In the genomic region with DNA sequence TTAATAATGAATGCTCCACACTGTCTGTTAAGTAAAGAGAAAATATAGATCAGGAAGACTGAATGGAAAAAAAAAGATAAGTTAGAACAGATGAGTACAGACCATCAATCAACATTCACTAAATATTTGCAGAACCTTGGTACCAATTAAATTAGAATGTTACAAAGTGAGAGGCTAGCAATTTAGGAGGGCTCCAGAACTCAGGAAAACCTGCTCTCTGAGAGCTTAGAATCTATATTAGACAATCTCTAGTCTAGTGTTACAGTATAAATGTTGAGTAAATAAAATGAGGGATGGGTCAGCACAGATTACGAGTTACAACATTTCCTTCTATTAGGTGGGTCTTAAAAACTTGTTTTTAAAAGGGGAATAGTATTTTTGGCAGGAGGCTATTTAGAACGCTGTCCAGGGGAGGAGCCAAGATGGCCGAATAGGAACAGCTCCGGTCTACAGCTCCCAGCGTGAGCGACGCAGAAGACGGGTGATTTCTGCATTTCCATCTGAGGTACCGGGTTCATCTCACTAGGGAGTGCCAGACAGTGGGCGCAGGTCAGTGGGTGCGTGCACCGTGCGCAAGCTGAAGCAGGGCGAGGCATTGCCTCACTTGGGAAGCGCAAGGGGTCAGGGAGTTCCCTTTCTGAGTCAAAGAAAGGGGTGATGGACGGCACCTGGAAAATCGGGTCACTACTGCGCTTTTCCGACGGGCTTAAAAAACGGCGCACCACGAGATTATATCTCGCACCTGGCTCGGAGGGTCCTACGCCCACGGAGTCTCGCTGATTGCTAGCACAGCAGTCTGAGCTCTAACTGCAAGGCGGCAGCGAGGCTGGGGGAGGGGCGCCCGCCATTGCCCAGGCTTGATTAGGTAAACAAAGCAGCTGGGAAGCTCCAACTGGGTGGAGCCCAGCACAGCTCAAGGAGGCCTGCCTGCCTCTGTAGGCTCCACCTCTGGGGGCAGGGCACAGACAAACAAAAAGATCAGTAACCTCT, we compare ENCODE assay signal across 14 cellular contexts. TPM values are rescaled to one million over a fixed set of nuclear protein-coding genes. Genes with fewer than 3 reads are reported as not detected.
A peak's percentile ranks its signal among the peaks of the same experiment; 100 is the strongest.
DNase-seq lines count a peak whose midpoint lies in the region; ATAC-seq, FAIRE-seq and TF ChIP-seq lines count a peak whose summit lies in the region.
"Not testable (repeated sequence)": the region's sequence is repeated elsewhere in the genome, so short reads cannot be mapped to it uniquely, and the experiment has no call there.
"Had no signal": no experiment of that assay in that cellular context is flagged by ENCODE, and none has a peak within 500 bp of the region (broad histone marks: within the 10 kb centered on the region; RNA-seq: fewer than 3 reads in every experiment).

No MANE protein-coding gene starts in this region.

- 92 to 93% methylated on average over 6 to 31 of the region's 32 CpGs for WGBS in endodermal cell (ENCODE audit: insufficient coverage in 1 of 2, insufficient read length in 1 of 2), 2 experiments
- WGBS in HepG2 (ENCODE audit: low lambda C conversion rate) = 71% methylated on average over 26 of the region's 32 CpGs

- not testable (repeated sequence) for H3K4me1 Mint-ChIP-seq in endodermal cell

- H3K4me2 ChIP-seq in HepG2 (ENCODE audit: low read depth, low read length) = peak overlapping the region; percentile 12; the same call in 1 of the 2 replicates

- H3K9me3 Mint-ChIP-seq in endodermal cell = peaks cover 14% of the 10 kb centered on the region

- not testable (repeated sequence) for TF ChIP-seq CTCF in BE2C (IDR thresholded peaks at IDR 0.05; ENCODE audit: low read depth, low read length); endodermal cell (conservative IDR thresholded peaks at IDR 0.05); HepG2 (CRISPR knock-in tag; IDR thresholded peaks at IDR 0.05)

- H3K27ac ChIP-seq in endodermal cell (ENCODE audit: low read depth, low read length); HepG2 (ENCODE audit: extremely low read length, insufficient read depth, low read length): not testable (repeated sequence)

- POLR2A ChIA-PET in HepG2 (lab: Yijun Ruan, JAX) = not testable (repeated sequence)

- not testable (repeated sequence) for H2AFZ ChIP-seq in HepG2 (ENCODE audit: low read length)

- TF ChIP-seq POLR2A in HepG2 (IDR thresholded peaks at IDR 0.05; ENCODE audit: insufficient read depth in 1 of 2, low read depth in 2 of 2, low read length in 2 of 2) = not testable (repeated sequence)

- not testable (repeated sequence) for H3K9me3 ChIP-seq in BE2C; ES-I3 (ENCODE audit: control insufficient read depth, insufficient read depth, low read length); endodermal cell (ENCODE audit: control insufficient read depth, low read length); HepG2 (ENCODE audit: low read length)

- TF ChIP-seq EP300 in HepG2 (IDR thresholded peaks at IDR 0.05; ENCODE audit: low read depth in 2 of 2, low read length in 2 of 2); HepG2 (CRISPR knock-in tag; IDR thresholded peaks at IDR 0.05; ENCODE audit: borderline replicate concordance): not testable (repeated sequence)

- intact Hi-C loops in HepG2 (cut with micrococcal nuclease; ENCODE audit: unreplicated experiment) = not testable (repeated sequence)

- H3K27ac Mint-ChIP-seq in endodermal cell = not testable (repeated sequence)

- not testable (repeated sequence) for H3K36me3 Mint-ChIP-seq in endodermal cell (ENCODE audit: low read depth)

- H3K27me3 Mint-ChIP-seq in endodermal cell (ENCODE audit: insufficient read depth) = not testable (repeated sequence)

- peak overlapping the region; percentile 55 for H3K4me3 ChIP-seq in BE2C (ENCODE audit: low read depth, low read length)
- H3K4me3 ChIP-seq in endodermal cell (ENCODE audit: low read length); HepG2 (replicated peaks in 1 of 3; ENCODE audit: insufficient read depth in 1 of 3, low read depth in 2 of 3, low read length in 3 of 3): not testable (repeated sequence)

- H3K4me1 ChIP-seq in BE2C; ES-I3 (ENCODE audit: insufficient read depth, low read length); endodermal cell (ENCODE audit: control insufficient read depth, insufficient read depth, low read length); HepG2 (ENCODE audit: insufficient read depth, low read length): not testable (repeated sequence)

- H3K9ac ChIP-seq in ES-I3 (ENCODE audit: low read depth, low read length) = peak overlapping the region; percentile 26; the same call in 1 of the 2 replicates
- not testable (repeated sequence) for H3K9ac ChIP-seq in endodermal cell (ENCODE audit: extremely low read depth, low read length, poor library complexity, severe bottlenecking); HepG2 (ENCODE audit: insufficient read depth, low read depth, low read length)

- CTCF ChIA-PET in HepG2 (lab: Yijun Ruan, JAX; ENCODE audit: low intra/inter-chr PET ratio, low total read pairs) = not testable (repeated sequence)

- DNase-seq in BE2C = peak; percentile 53
- DNase-seq in NCI-H2171 (lab: John Stamatoyannopoulos, UW) = peak; percentile 5
- peak; percentile 2 for DNase-seq in NCI-H69 (lab: John Stamatoyannopoulos, UW)
- peak; percentile 26 for DNase-seq in SK-N-DZ (ENCODE audit: low spot score)
- not testable (repeated sequence) for DNase-seq in endodermal cell; HepG2 (ENCODE audit: low spot score)

- peak overlapping the region; percentile 44 for H3K4me3 Mint-ChIP-seq in endodermal cell

- not testable (repeated sequence) for ATAC-seq in HepG2

- not testable (repeated sequence) for FAIRE-seq in HepG2 (lab: Jason Lieb, UNC)

- TF ChIP-seq RAD21 in HepG2 (CRISPR knock-in tag; IDR thresholded peaks at IDR 0.05) = not testable (repeated sequence)

- in situ Hi-C loops in HepG2 (cut with HindIII; ENCODE audit: extremely low pct_ligation_motif_present, low pct_unique_long_range_greater_than_20kb) = not testable (repeated sequence)

- BruUV-seq in HepG2 (replicated peaks; lab: Mats Ljungman, UMichigan) = not testable (repeated sequence)

- H4K20me1 ChIP-seq in HepG2 (ENCODE audit: insufficient read depth, low read length) = not testable (repeated sequence)

- H3K36me3 ChIP-seq in BE2C; ES-I3 (ENCODE audit: insufficient read depth, low read length); endodermal cell (ENCODE audit: control insufficient read depth, insufficient read depth, low read length); HepG2 (replicated peaks in 1 of 2; ENCODE audit: control insufficient read depth in 1 of 2, insufficient read depth in 2 of 2, low read length in 2 of 2): not testable (repeated sequence)

- H3K27me3 ChIP-seq in BE2C; endodermal cell (ENCODE audit: control insufficient read depth, insufficient read depth, low read length, poor library complexity, severe bottlenecking); HepG2 (ENCODE audit: control insufficient read depth in 1 of 2, insufficient read depth in 2 of 2, low read length in 2 of 2): not testable (repeated sequence)

- H3K79me2 ChIP-seq in HepG2 (ENCODE audit: insufficient read depth, low read length) = not testable (repeated sequence)

RNA-seq across cellular contexts. Expression of a gene that starts 23.7 kb away (rescaled TPM):
- 43.2 TPM for polyA plus RNA-seq in BE2C (2012; ENCODE audit: insufficient read depth, insufficient read length, low read depth)
- polyA plus RNA-seq in SK-N-DZ (2014; cell fraction: cytosol; rRNA removed) = 6.4 and 8.5 TPM in 2 replicates
- 7.2 and 8.0 TPM in 2 replicates for polyA plus RNA-seq in SK-N-DZ (2014; cell fraction: nucleus; rRNA removed)
- total RNA-seq in endodermal cell (10 to 100 TPM; 10.4 to 13.4 TPM), HepG2 (2016; rRNA removed; fragmentation: Illumina TruSeq; extraction: Trizol) (16.2 and 19.5 TPM in 2 replicates)
- 9.9 TPM for polyA plus RNA-seq in endodermal cell (2013, experiment 1 of 2)
- polyA plus RNA-seq in endodermal cell (2013, experiment 2 of 2) = 7.7 TPM
- 1.6 TPM in 2 replicates for total RNA-seq in HepG2 (2016; cell fraction: cytosol; rRNA removed; fragmentation: Illumina TruSeq; extraction: Trizol; ENCODE audit: low read depth)
- total RNA-seq in HepG2 (2016; cell fraction: insoluble cytoplasmic fraction; rRNA removed; fragmentation: Illumina TruSeq; extraction: Trizol) = 16.1 and 18.2 TPM in 2 replicates
- 5.7 and 6.3 TPM in 2 replicates for total RNA-seq in HepG2 (2016; cell fraction: membrane; rRNA removed; fragmentation: Illumina TruSeq; extraction: Trizol)
- total RNA-seq in HepG2 (2016; cell fraction: nucleus; rRNA removed; fragmentation: Illumina TruSeq; extraction: Trizol) = 13.7 and 13.8 TPM in 2 replicates
- polyA plus RNA-seq in HepG2 (2011; rRNA removed) = 6.9 and 7.7 TPM in 2 replicates
- polyA plus RNA-seq in HepG2 (2011; cell fraction: cytosol; rRNA removed) = 4.5 and 5.9 TPM in 2 replicates
- polyA plus RNA-seq in HepG2 (2011; cell fraction: nucleus; rRNA removed) = 9.2 and 10.2 TPM in 2 replicates
- 8.2 and 9.2 TPM in 2 replicates for polyA plus RNA-seq in HepG2 (2012)
- polyA plus RNA-seq in HepG2 (2016; cell fraction: cytosol; fragmentation: Illumina TruSeq; extraction: Trizol; ENCODE audit: low read depth) = 0.59 and 0.63 TPM in 2 replicates
- 18.9 and 19.6 TPM in 2 replicates for polyA plus RNA-seq in HepG2 (2016; cell fraction: insoluble cytoplasmic fraction; fragmentation: Illumina TruSeq; extraction: Trizol; ENCODE audit: low read depth)
- 3.1 and 3.7 TPM in 2 replicates for polyA plus RNA-seq in HepG2 (2016; cell fraction: membrane; fragmentation: Illumina TruSeq; extraction: Trizol; ENCODE audit: low read depth)
- polyA plus RNA-seq in HepG2 (2016; cell fraction: nucleus; fragmentation: Illumina TruSeq; extraction: Trizol; ENCODE audit: insufficient read depth, low read depth) = 12.7 and 14.0 TPM in 2 replicates
- polyA minus RNA-seq in HepG2 (2011; rRNA and poly(A)+ RNA removed; ENCODE audit: low replicate concordance) = 21.5 and 21.9 TPM in 2 replicates
- polyA minus RNA-seq in HepG2 (2011; cell fraction: cytosol; rRNA and poly(A)+ RNA removed) = 8.2 and 10.2 TPM in 2 replicates
- 27.7 and 32.0 TPM in 2 replicates for polyA minus RNA-seq in HepG2 (2011; cell fraction: nucleus; rRNA and poly(A)+ RNA removed)

RNA-seq across cellular contexts. Expression of a gene that starts 53.5 kb away (rescaled TPM):
- 0.29 TPM for polyA plus RNA-seq in BE2C (2012; ENCODE audit: insufficient read depth, insufficient read length, low read depth)
- not detected in 2 replicates for polyA plus RNA-seq in SK-N-DZ (2014; cell fraction: cytosol; rRNA removed)
- polyA plus RNA-seq in SK-N-DZ (2014; cell fraction: nucleus; rRNA removed) = 0.16 TPM in 1 of 2 replicates, not detected in the other
- total RNA-seq in endodermal cell (under 1 TPM; 0.55 TPM), HepG2 (2016; rRNA removed; fragmentation: Illumina TruSeq; extraction: Trizol) (not detected in 2 replicates)
- polyA plus RNA-seq in endodermal cell (2013, experiment 1 of 2) = 25.2 TPM
- 19.0 TPM for polyA plus RNA-seq in endodermal cell (2013, experiment 2 of 2)
- not detected in 2 replicates for total RNA-seq in HepG2 (2016; cell fraction: cytosol; rRNA removed; fragmentation: Illumina TruSeq; extraction: Trizol; ENCODE audit: low read depth)
- total RNA-seq in HepG2 (2016; cell fraction: insoluble cytoplasmic fraction; rRNA removed; fragmentation: Illumina TruSeq; extraction: Trizol) = not detected in 2 replicates
- not detected in 2 replicates for total RNA-seq in HepG2 (2016; cell fraction: membrane; rRNA removed; fragmentation: Illumina TruSeq; extraction: Trizol)
- total RNA-seq in HepG2 (2016; cell fraction: nucleus; rRNA removed; fragmentation: Illumina TruSeq; extraction: Trizol) = not detected in 2 replicates
- not detected in 2 replicates for polyA plus RNA-seq in HepG2 (2011; rRNA removed)
- not detected in 2 replicates for polyA plus RNA-seq in HepG2 (2011; cell fraction: cytosol; rRNA removed)
- not detected in 2 replicates for polyA plus RNA-seq in HepG2 (2011; cell fraction: nucleus; rRNA removed)
- polyA plus RNA-seq in HepG2 (2012) = 0.05 and 0.08 TPM in 2 replicates
- polyA plus RNA-seq in HepG2 (2016; cell fraction: cytosol; fragmentation: Illumina TruSeq; extraction: Trizol; ENCODE audit: low read depth) = not detected in 2 replicates
- polyA plus RNA-seq in HepG2 (2016; cell fraction: insoluble cytoplasmic fraction; fragmentation: Illumina TruSeq; extraction: Trizol; ENCODE audit: low read depth) = not detected in 2 replicates
- not detected in 2 replicates for polyA plus RNA-seq in HepG2 (2016; cell fraction: membrane; fragmentation: Illumina TruSeq; extraction: Trizol; ENCODE audit: low read depth)
- not detected in 2 replicates for polyA plus RNA-seq in HepG2 (2016; cell fraction: nucleus; fragmentation: Illumina TruSeq; extraction: Trizol; ENCODE audit: insufficient read depth, low read depth)
- polyA minus RNA-seq in HepG2 (2011; rRNA and poly(A)+ RNA removed; ENCODE audit: low replicate concordance) = not detected in 2 replicates
- not detected in 2 replicates for polyA minus RNA-seq in HepG2 (2011; cell fraction: cytosol; rRNA and poly(A)+ RNA removed)
- polyA minus RNA-seq in HepG2 (2011; cell fraction: nucleus; rRNA and poly(A)+ RNA removed) = not detected in 2 replicates
- total RNA-seq: CD4-positive, alpha-beta memory T cell; HT-29 had no signal

RNA-seq across cellular contexts. Expression of a gene that starts 56.3 kb away (rescaled TPM):
- not detected for polyA plus RNA-seq in BE2C (2012; ENCODE audit: insufficient read depth, insufficient read length, low read depth)
- 0.13 and 0.32 TPM in 2 replicates for polyA plus RNA-seq in SK-N-DZ (2014; cell fraction: cytosol; rRNA removed)
- polyA plus RNA-seq in SK-N-DZ (2014; cell fraction: nucleus; rRNA removed) = not detected in 2 replicates
- total RNA-seq in endodermal cell = not detected
- polyA plus RNA-seq in endodermal cell (2013, experiment 1 of 2) = not detected
- polyA plus RNA-seq in endodermal cell (2013, experiment 2 of 2) = not detected
- not detected in 2 replicates for total RNA-seq in HepG2 (2016; rRNA removed; fragmentation: Illumina TruSeq; extraction: Trizol)
- not detected in 2 replicates for total RNA-seq in HepG2 (2016; cell fraction: cytosol; rRNA removed; fragmentation: Illumina TruSeq; extraction: Trizol; ENCODE audit: low read depth)
- total RNA-seq in HepG2 (2016; cell fraction: insoluble cytoplasmic fraction; rRNA removed; fragmentation: Illumina TruSeq; extraction: Trizol) = not detected in 2 replicates
- not detected in 2 replicates for total RNA-seq in HepG2 (2016; cell fraction: membrane; rRNA removed; fragmentation: Illumina TruSeq; extraction: Trizol)
- total RNA-seq in HepG2 (2016; cell fraction: nucleus; rRNA removed; fragmentation: Illumina TruSeq; extraction: Trizol) = not detected in 2 replicates
- not detected in 2 replicates for polyA plus RNA-seq in HepG2 (2011; rRNA removed)
- polyA plus RNA-seq in HepG2 (2011; cell fraction: cytosol; rRNA removed) = not detected in 2 replicates
- not detected in 2 replicates for polyA plus RNA-seq in HepG2 (2011; cell fraction: nucleus; rRNA removed)
- polyA plus RNA-seq in HepG2 (2012) = not detected in 2 replicates
- not detected in 2 replicates for polyA plus RNA-seq in HepG2 (2016; cell fraction: cytosol; fragmentation: Illumina TruSeq; extraction: Trizol; ENCODE audit: low read depth)
- not detected in 2 replicates for polyA plus RNA-seq in HepG2 (2016; cell fraction: insoluble cytoplasmic fraction; fragmentation: Illumina TruSeq; extraction: Trizol; ENCODE audit: low read depth)
- not detected in 2 replicates for polyA plus RNA-seq in HepG2 (2016; cell fraction: membrane; fragmentation: Illumina TruSeq; extraction: Trizol; ENCODE audit: low read depth)
- not detected in 2 replicates for polyA plus RNA-seq in HepG2 (2016; cell fraction: nucleus; fragmentation: Illumina TruSeq; extraction: Trizol; ENCODE audit: insufficient read depth, low read depth)
- polyA minus RNA-seq in HepG2 (2011; rRNA and poly(A)+ RNA removed; ENCODE audit: low replicate concordance) = not detected in 2 replicates
- not detected in 2 replicates for polyA minus RNA-seq in HepG2 (2011; cell fraction: cytosol; rRNA and poly(A)+ RNA removed)
- polyA minus RNA-seq in HepG2 (2011; cell fraction: nucleus; rRNA and poly(A)+ RNA removed) = not detected in 2 replicates
- total RNA-seq: Calu3; CD4-positive, alpha-beta memory T cell; GM23248; HT-29; IMR-90 had no signal
- polyA plus RNA-seq: A549; CD14-positive monocyte; CD4-positive, alpha-beta memory T cell; GM23248; IMR-90 had no signal
